15 cellular contexts compared by ENCODE assay signal in the genomic region with DNA sequence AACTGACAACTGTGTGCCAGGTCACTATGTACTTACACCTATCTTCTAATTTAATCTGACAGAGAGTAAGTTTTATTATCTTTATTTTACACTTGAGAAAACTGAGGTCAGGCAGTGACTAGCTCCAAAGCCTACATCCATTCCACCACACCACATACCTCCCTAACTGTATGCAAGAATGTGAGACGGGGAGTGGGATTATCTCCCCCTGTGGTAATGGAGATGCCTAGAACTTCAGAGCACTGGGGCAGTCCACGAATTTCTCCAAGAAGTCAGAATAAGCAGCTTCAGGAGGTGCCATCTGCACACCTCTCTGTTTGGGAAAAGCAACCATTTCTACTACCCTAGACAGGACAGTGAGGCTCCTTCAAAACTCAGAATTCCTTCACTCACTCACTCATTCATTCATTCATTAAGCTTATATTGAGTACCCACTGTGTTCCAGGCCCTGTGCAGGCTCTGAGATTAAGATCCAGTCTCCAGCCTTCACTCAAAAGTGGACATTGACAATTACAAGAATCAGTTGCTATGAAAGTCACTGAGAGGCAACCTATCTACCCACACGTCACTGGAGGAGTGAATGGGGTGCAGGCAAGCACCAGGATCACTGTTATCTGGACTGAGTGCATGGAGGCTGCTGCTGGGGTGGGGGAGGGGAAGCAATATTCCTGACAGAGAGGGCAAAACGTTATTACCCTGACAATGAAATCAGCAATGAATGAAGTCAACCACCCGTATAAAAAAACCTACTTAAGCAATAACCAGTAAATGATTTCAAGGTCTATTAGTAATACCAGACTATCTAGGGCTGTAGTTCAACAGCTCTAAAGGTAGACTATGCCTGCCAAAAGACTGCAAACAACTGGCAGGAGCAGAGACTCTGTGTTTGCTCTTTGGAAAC. TPM values are rescaled to one million over a fixed set of nuclear protein-coding genes. Genes with fewer than 3 reads are reported as not detected.
DNase-seq lines count a peak whose midpoint lies in the region; ATAC-seq, FAIRE-seq and TF ChIP-seq lines count a peak whose summit lies in the region.
"Had no signal": no experiment of that assay in that cellular context is flagged by ENCODE, and none has a peak within 500 bp of the region (broad histone marks: within the 10 kb centered on the region; RNA-seq: fewer than 3 reads in every experiment).

No MANE protein-coding gene starts in this region.

- H3F3A ChIP-seq in SU-DHL-6 (ENCODE audit: insufficient read depth) = 0 out of 2 replicates have a peak, but pooled peaks cover 1% of the 10 kb centered on the region

- no peak for TF ChIP-seq CTCF in SU-DHL-6 (IDR thresholded peaks at IDR 0.05; ENCODE audit: insufficient read depth, low read length, poor library complexity, severe bottlenecking)

- H3K36me3 ChIP-seq in SU-DHL-6 (ENCODE audit: low read length) = no peaks in the 10 kb centered on the region
- H3K36me3 ChIP-seq: heart right ventricle, sigmoid colon had no signal

- H3K27ac Mint-ChIP-seq in memory B cell = peak overlapping the region; percentile 86

- H3K9ac ChIP-seq in SU-DHL-6 (ENCODE audit: low read length) = no peak overlapping the region; the same call in 1 of the 2 replicates

- H3K9me2 ChIP-seq in SU-DHL-6 (replicated peaks; ENCODE audit: insufficient read depth, low read length) = no peaks in the 10 kb centered on the region

- no peak for ATAC-seq in memory B cell (ENCODE audit: low read depth)
- ATAC-seq: mucosa of descending colon, Right ventricle myocardium inferior had no signal

- DNase-seq in GM12892 (ENCODE audit: insufficient read length) = no peak
- no peak for DNase-seq in memory B cell (ENCODE audit: low spot score in 2 of 2)
- DNase-seq in NCI-H2171 treated with DMSO at 0.1 percent for 48 hours (lab: John Stamatoyannopoulos, UW) = no peak
- no peak for DNase-seq in NK-92 (lab: John Stamatoyannopoulos, UW; ENCODE audit: unreplicated experiment)
- no peak for DNase-seq in activated effector memory CD4-positive, alpha-beta T cell treated with Interleukin-2 at 50 U/mL for 16 hours
- DNase-seq: amniotic stem cell; effector memory CD4-positive, alpha-beta T cell; heart right ventricle; mucosa of descending colon; NCI-H1436; sigmoid colon; substantia nigra had no signal

- H3K27me3 Mint-ChIP-seq in memory B cell = no peaks in the 10 kb centered on the region

- H3K27me3 ChIP-seq in SU-DHL-6 (ENCODE audit: low read length) = no peaks in the 10 kb centered on the region
- H3K27me3 ChIP-seq: heart right ventricle, sigmoid colon had no signal

- H3K4me3 ChIP-seq in SU-DHL-6 (ENCODE audit: insufficient read depth, low read length, poor library complexity, severe bottlenecking) = no peak overlapping the region
- H3K4me3 ChIP-seq: heart right ventricle, mucosa of descending colon, sigmoid colon had no signal

- H2AFZ ChIP-seq in SU-DHL-6 (ENCODE audit: low read depth, low read length, severe bottlenecking) = no peak overlapping the region

- TF ChIP-seq POLR2A in GM12892 (IDR thresholded peaks at IDR 0.05; ENCODE audit: low read depth, low read length) = no peak

- no peaks in the 10 kb centered on the region for H3K9me3 ChIP-seq in SU-DHL-6 (ENCODE audit: insufficient read depth, low read length)
- H3K9me3 ChIP-seq: heart right ventricle, mucosa of descending colon, sigmoid colon had no signal

- H3K27ac ChIP-seq in SU-DHL-6 (ENCODE audit: low read depth, low read length) = peak overlapping the region; percentile 42
- H3K27ac ChIP-seq: sigmoid colon had no signal

- no peak overlapping the region for H3K4me3 Mint-ChIP-seq in memory B cell
- H3K4me3 Mint-ChIP-seq: central memory CD8-positive, alpha-beta T cell had no signal

- FAIRE-seq in GM12892 (lab: Jason Lieb, UNC) = peak; percentile 9

- peaks cover 42% of the 10 kb centered on the region for H3K4me1 Mint-ChIP-seq in memory B cell
- H3K4me1 Mint-ChIP-seq: central memory CD8-positive, alpha-beta T cell had no signal

- peaks cover under 1% of the 10 kb centered on the region; the same call in 1 of the 2 replicates for H3K79me2 ChIP-seq in SU-DHL-6 (ENCODE audit: insufficient read depth, low read length)

- no peaks in the 10 kb centered on the region for H3K9me3 Mint-ChIP-seq in memory B cell
- H3K9me3 Mint-ChIP-seq: central memory CD8-positive, alpha-beta T cell had no signal

- H4K20me1 ChIP-seq in SU-DHL-6 (ENCODE audit: low read depth, low read length) = no peaks in the 10 kb centered on the region

- H3K36me3 Mint-ChIP-seq in memory B cell = peaks cover 15% of the 10 kb centered on the region

- no peak overlapping the region for H3K4me2 ChIP-seq in SU-DHL-6 (ENCODE audit: low read depth, low read length, poor library complexity, severe bottlenecking)

RNA-seq across cellular contexts. Expression of a gene that starts 18.0 kb away (rescaled TPM):
- polyA plus RNA-seq in GM12892 (2012; ENCODE audit: missing spikeins) = 24.5 TPM

RNA-seq across cellular contexts. Expression of a gene that starts 30.8 kb away (rescaled TPM):
- polyA plus RNA-seq in GM12892 (2012; ENCODE audit: missing spikeins) = 134 TPM

RNA-seq across cellular contexts. Expression of a gene that starts 32.4 kb away (rescaled TPM):
- 86.7 TPM for polyA plus RNA-seq in GM12892 (2012; ENCODE audit: missing spikeins)

RNA-seq across cellular contexts. Expression of a gene that starts 39.1 kb away (rescaled TPM):
- polyA plus RNA-seq in GM12892 (2012; ENCODE audit: missing spikeins) = 0.74 TPM
